In genomic region chr15:53627279-53627678, GRCh38 we compare ENCODE assay signal across 27 cellular contexts.
"Had no signal": no experiment of that assay in that cellular context is flagged by ENCODE, and none has a peak within 500 bp of the region (broad histone marks: within the 10 kb centered on the region; RNA-seq: fewer than 3 reads in every experiment).

No MANE protein-coding gene starts in this region.

- H3K4me3 ChIP-seq: left ventricle myocardium inferior, lung, ovary, right atrium auricular region, right lobe of liver, smooth muscle cell, stomach, testis, thyroid gland, transverse colon, upper lobe of left lung, vagina had no signal

- ATAC-seq: left colon; natural killer cell; stimulated activated naive B cell treated with anti-CD40 and anti-IgM and Interleukin-4, amounts not matched to agents 10 μg/mL and 1 μg/mL and 100 μg/mL, for 72 hours; stimulated activated naive CD8-positive, alpha-beta T cell treated with anti-CD3 and anti-CD28 coated beads, Interleukin-15, Interleukin-2, amounts not matched to agents 100 U/mL and 50 U/mL, for 24 hours had no signal

- H3K27me3 ChIP-seq: ovary, right atrium auricular region, right lobe of liver, stomach, testis, thyroid gland, transverse colon, upper lobe of left lung, vagina had no signal

- H3K27ac Mint-ChIP-seq: immature natural killer cell; mesothelial cell of epicardium; naive B cell; natural killer cell; nephron progenitor cell; progenitor cell of endocrine pancreas; stimulated activated naive B cell treated with anti-CD40 and anti-IgM and Interleukin-4, amounts not matched to agents 10 μg/mL and 1 μg/mL and 100 μg/mL, for 72 hours had no signal

- H3K36me3 Mint-ChIP-seq: immature natural killer cell, mesothelial cell of epicardium, natural killer cell had no signal

- H3K9me3 ChIP-seq: ovary, right lobe of liver, testis, thyroid gland, vagina had no signal

- H3K36me3 ChIP-seq: left ventricle myocardium inferior, ovary, right atrium auricular region, right lobe of liver, stomach, thyroid gland, transverse colon, upper lobe of left lung, vagina had no signal

- H3K4me2 ChIP-seq: smooth muscle cell had no signal

- DNase-seq: hypothalamus; immature natural killer cell; kidney; left colon; left ventricle myocardium inferior; naive B cell; natural killer cell; nephron progenitor cell; ovary; right lobe of liver; stimulated activated CD4-positive, alpha-beta T cell treated with anti-CD3 and anti-CD28 coated beads, Interleukin-1b, Interleukin-23, amount 100 ng/mL, for 48 hours; stimulated activated CD4-positive, alpha-beta T cell treated with anti-CD3 and anti-CD28 coated beads, Interleukin-2, amount 100 ng/mL, for 48 hours; stimulated activated CD4-positive, alpha-beta T cell treated with anti-CD3 and anti-CD28 coated beads, Interleukin-4, amount 100 ng/mL, for 4 hours; stimulated activated CD8-positive, alpha-beta memory T cell treated with anti-CD3 and anti-CD28 coated beads, Interleukin-4, amount 100 ng/mL, for 48 hours; stimulated activated naive B cell treated with anti-CD40 and anti-IgM and Interleukin-4, amounts not matched to agents 10 μg/mL and 1 μg/mL and 100 μg/mL, for 72 hours; stimulated activated naive CD8-positive, alpha-beta T cell treated with anti-CD3 and anti-CD28 coated beads, Interleukin-15, Interleukin-2, amounts not matched to agents 100 U/mL and 50 U/mL, for 24 hours; stomach; testis; thyroid gland; transverse colon; upper lobe of left lung had no signal

- H3K4me1 Mint-ChIP-seq: immature natural killer cell; mesothelial cell of epicardium; naive B cell; natural killer cell; nephron progenitor cell; stimulated activated naive B cell treated with anti-CD40 and anti-IgM and Interleukin-4, amounts not matched to agents 10 μg/mL and 1 μg/mL and 100 μg/mL, for 72 hours had no signal

- H3K27me3 Mint-ChIP-seq: naive B cell; progenitor cell of endocrine pancreas; stimulated activated naive B cell treated with anti-CD40 and anti-IgM and Interleukin-4, amounts not matched to agents 10 μg/mL and 1 μg/mL and 100 μg/mL, for 72 hours had no signal

- H3K4me3 Mint-ChIP-seq: immature natural killer cell; mesothelial cell of epicardium; naive B cell; natural killer cell; nephron progenitor cell; stimulated activated naive B cell treated with anti-CD40 and anti-IgM and Interleukin-4, amounts not matched to agents 10 μg/mL and 1 μg/mL and 100 μg/mL, for 72 hours had no signal

- H3K27ac ChIP-seq: left ventricle myocardium inferior, ovary, right atrium auricular region, right lobe of liver, stomach, testis, thyroid gland, transverse colon, upper lobe of left lung, vagina had no signal

- H3K4me1 ChIP-seq: left ventricle myocardium inferior, right atrium auricular region, right lobe of liver, stomach, testis, transverse colon, upper lobe of left lung, vagina had no signal
